In genomic region chr1:236524142-236524891, GRCh38 we compare ENCODE assay signal across 8 cellular contexts. TPM values are rescaled to one million over a fixed set of nuclear protein-coding genes. Genes with fewer than 3 reads are reported as not detected.
DNase-seq lines count a peak whose midpoint lies in the region; ATAC-seq, FAIRE-seq and TF ChIP-seq lines count a peak whose summit lies in the region.

No MANE protein-coding gene starts in this region.

- H3K4me2 ChIP-seq in osteoblast (ENCODE audit: insufficient read depth, low read length): peak overlapping the region; percentile 84

- H3K9me3 Mint-ChIP-seq in activated naive CD4-positive, alpha-beta T cell treated with anti-CD3 and anti-CD28 coated beads, Interleukin-2, amount 50 U/mL, for 72 hours: peaks cover 0 to 10% of the 10 kb centered on the region in 2 donors

- H3K36me3 Mint-ChIP-seq in activated naive CD4-positive, alpha-beta T cell treated with anti-CD3 and anti-CD28 coated beads, Interleukin-2, amount 50 U/mL, for 72 hours: peaks cover 25 to 29% of the 10 kb centered on the region in 2 donors

- DNase-seq in H4 (ENCODE audit: low spot score) (peak; percentile 83), LHCN-M2 (ENCODE audit: low read depth) (peak; percentile 85), SK-N-DZ (ENCODE audit: low spot score) (peak; percentile 66), head of caudate nucleus (peak in 40 of 42 donors; percentile 9 to 80 (median 51)), osteoblast (ENCODE audit: insufficient read length, low spot score, missing footprints) (peak; percentile 90)
- DNase-seq in activated naive CD4-positive, alpha-beta T cell treated with anti-CD3 and anti-CD28 coated beads, Interleukin-2, amount 50 U/mL, for 72 hours (ENCODE audit: low spot score in 2 of 2): peak; percentile 53 to 84

- H3K36me3 ChIP-seq in osteoblast (ENCODE audit: insufficient read depth, low read length) (peaks cover 16% of the 10 kb centered on the region), urinary bladder (ENCODE audit: insufficient read depth) (no peaks in the 10 kb centered on the region)

- peak overlapping the region; percentile 91 for H2AFZ ChIP-seq in osteoblast (ENCODE audit: low read length)

- intact Hi-C loops in head of caudate nucleus (cut with DNase I): no loop called here

- H3K4me1 ChIP-seq in osteoblast (ENCODE audit: insufficient read depth, low read length) (peaks cover 3% of the 10 kb centered on the region), urinary bladder (ENCODE audit: insufficient read depth) (no peaks in the 10 kb centered on the region)

- H3K9me3 ChIP-seq in osteoblast (ENCODE audit: low read depth, low read length): no peaks in the 10 kb centered on the region

- H4K20me1 ChIP-seq in osteoblast (ENCODE audit: insufficient read depth, low read length): no peaks in the 10 kb centered on the region

- H3K27ac ChIP-seq in osteoblast (ENCODE audit: low read depth, low read length) (peak overlapping the region; percentile 84), urinary bladder (ENCODE audit: low read depth) (peak overlapping the region; percentile 48)

- H3K79me2 ChIP-seq in osteoblast (ENCODE audit: insufficient read depth, low read length): peaks cover 18% of the 10 kb centered on the region

- peak overlapping the region; percentile 99 for H3K4me3 ChIP-seq in osteoblast (ENCODE audit: insufficient read depth, low read length)
- H3K4me3 ChIP-seq in urinary bladder (ENCODE audit: low read depth, low read length): peak overlapping the region; percentile 81

- H3K27me3 ChIP-seq in osteoblast (ENCODE audit: insufficient read depth, low read length): no peaks in the 10 kb centered on the region

- ATAC-seq in activated naive CD4-positive, alpha-beta T cell treated with anti-CD3 and anti-CD28 coated beads, Interleukin-2, amount 50 U/mL, for 72 hours: peak; percentile 90 to 91

- no peak for TF ChIP-seq CTCF in osteoblast (IDR thresholded peaks at IDR 0.05; ENCODE audit: extremely low read depth, low read depth, low read length)

- H3K27ac Mint-ChIP-seq in activated naive CD4-positive, alpha-beta T cell treated with anti-CD3 and anti-CD28 coated beads, Interleukin-2, amount 50 U/mL, for 72 hours: peak overlapping the region; percentile 99 to 100

- under 1% methylated on average over 32 of the region's 32 CpGs for WGBS in urinary bladder

- FAIRE-seq in G401.6 (lab: Jason Lieb, UNC): peak; percentile 37

RNA-seq across cellular contexts. Expression of gene LGALS8, which starts 0.5 kb away (rescaled TPM):
- total RNA-seq in H4 (2014; rRNA removed; shearing (Covaris generic)): 70.1 and 81.9 TPM in 2 replicates
- total RNA-seq in LHCN-M2 (2014; rRNA removed) (40.1 and 40.6 TPM in 2 replicates), osteoblast (79.6 and 86.9 TPM in 2 replicates), urinary bladder (94.3 TPM)
- 20.7 TPM for polyA plus RNA-seq in LHCN-M2 (2012)
- polyA plus RNA-seq in SK-N-DZ (2014; cell fraction: cytosol; rRNA removed): 1.6 and 1.8 TPM in 2 replicates
- 2.2 and 2.6 TPM in 2 replicates for polyA plus RNA-seq in SK-N-DZ (2014; cell fraction: nucleus; rRNA removed)
- 100 to 1,000 TPM; 132 to 156 TPM for total RNA-seq in activated naive CD4-positive, alpha-beta T cell treated with anti-CD3 and anti-CD28 coated beads, Interleukin-2, amount 50 U/mL, for 72 hours
- polyA plus RNA-seq in urinary bladder: 28.9 TPM

Comparison
In these comparisons a context has a peak if more than half of its experiments do, and no peak if none do; other contexts are left out.
1. Peak in every context shown above with its lines: DNase-seq, ATAC-seq, H3K4me3 ChIP-seq and H3K27ac ChIP-seq.